17 cellular contexts compared by ENCODE assay signal in the genomic region with DNA sequence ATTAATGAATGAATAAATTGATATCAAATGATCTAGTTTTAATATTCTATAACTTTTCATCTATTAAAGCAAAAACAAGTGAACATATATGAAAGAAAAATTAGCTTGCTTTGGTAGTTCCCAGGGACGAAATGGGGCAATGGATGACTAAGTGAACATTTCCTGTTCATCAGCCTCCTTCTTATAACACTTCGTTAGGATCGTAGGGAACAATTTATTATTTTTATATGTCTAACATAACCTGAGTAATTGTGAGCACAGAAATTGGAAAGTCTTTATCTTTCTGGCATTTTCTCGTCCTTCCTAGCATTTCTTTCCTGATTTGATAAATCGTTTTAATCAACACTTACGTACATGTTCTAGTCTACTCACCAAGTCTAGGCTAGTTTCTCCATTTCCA. TPM values are rescaled to one million over a fixed set of nuclear protein-coding genes. Genes with fewer than 3 reads are reported as not detected.
DNase-seq lines count a peak whose midpoint lies in the region; ATAC-seq, FAIRE-seq and TF ChIP-seq lines count a peak whose summit lies in the region.
"Had no signal": no experiment of that assay in that cellular context is flagged by ENCODE, and none has a peak within 500 bp of the region (broad histone marks: within the 10 kb centered on the region; RNA-seq: fewer than 3 reads in every experiment).

No MANE protein-coding gene starts in this region.

- H3K4me1 ChIP-seq in ascending aorta = peaks cover 6 to 11% of the 10 kb centered on the region in 2 donors

- no peaks in the 10 kb centered on the region for H3K27me3 ChIP-seq in ascending aorta
- H3K27me3 ChIP-seq: BLaER1 treated with 17β-estradiol and CSF1 and Interleukin-3, amounts not matched to agents 10 nM and 100 nM had no signal

- FAIRE-seq in HTR-8/SVneo (lab: Jason Lieb, UNC) = no peak
- FAIRE-seq: GM12891, GM19239 had no signal

- H3K4me3 ChIP-seq in ascending aorta = no peak overlapping the region
- no peak overlapping the region for H3K4me3 ChIP-seq in epithelial cell of esophagus (ENCODE audit: low read length)
- H3K4me3 ChIP-seq in fibroblast of the aortic adventitia (ENCODE audit: low read depth, low read length) = no peak overlapping the region
- H3K4me3 ChIP-seq: BLaER1 treated with 17β-estradiol and CSF1 and Interleukin-3, amounts not matched to agents 10 nM and 100 nM; GM23338 had no signal

- peak; percentile 16 for DNase-seq in ELR (ENCODE audit: low read depth)
- no peak for DNase-seq in ascending aorta (ENCODE audit: low spot score in 2 of 2)
- DNase-seq in epithelial cell of esophagus (ENCODE audit: low read depth) = peak; percentile 68
- DNase-seq in fibroblast of the aortic adventitia (ENCODE audit: low read depth) = peak; percentile 72
- DNase-seq in HTR-8/SVneo (ENCODE audit: insufficient read length, low spot score) = no peak
- DNase-seq in NCI-H1048 (lab: John Stamatoyannopoulos, UW) = no peak
- DNase-seq: Calu3; CD8-positive, alpha-beta T cell; DMS79 treated with DMSO at 0.1 percent for 48 hours; HCEC 1CT had no signal

- no peaks in the 10 kb centered on the region for H3K9me3 ChIP-seq in ascending aorta

- ATAC-seq in GM19328 (IDR thresholded peaks at IDR 0.05; ENCODE audit: unreplicated experiment) = no peak
- ATAC-seq in GM21515 (IDR thresholded peaks at IDR 0.05; ENCODE audit: unreplicated experiment) = no peak
- ATAC-seq: CD8-positive, alpha-beta T cell; GM23338 had no signal

- no peaks in the 10 kb centered on the region for H3K36me3 ChIP-seq in ascending aorta
- H3K36me3 ChIP-seq: BLaER1 treated with 17β-estradiol and CSF1 and Interleukin-3, amounts not matched to agents 10 nM and 100 nM had no signal

- intact Hi-C loops in ascending aorta (cut with DNase I) = loop anchor here (5.0 kb wide), 1 partner anchor 50 kb away; no protein-coding TSS in a partner anchor

- TF ChIP-seq CTCF in ascending aorta (IDR thresholded peaks at IDR 0.05) (no peak), epithelial cell of esophagus (IDR thresholded peaks at IDR 0.05; ENCODE audit: insufficient read depth, low read depth, low read length, missing control alignments) (no peak), fibroblast of the aortic adventitia (IDR thresholded peaks at IDR 0.05; ENCODE audit: insufficient read depth, low read length) (no peak)

- peak overlapping the region; percentile 15 to 74 for H3K27ac ChIP-seq in ascending aorta
- H3K27ac ChIP-seq: BLaER1 treated with 17β-estradiol and CSF1 and Interleukin-3, amounts not matched to agents 10 nM and 100 nM had no signal

RNA-seq across cellular contexts. Expression of a gene that starts 59.1 kb away (rescaled TPM):
- 2.0 TPM for total RNA-seq in ascending aorta
- 41.1 and 92.6 TPM in 2 replicates for total RNA-seq in fibroblast of the aortic adventitia (ENCODE audit: low replicate concordance)
- total RNA-seq: B cell; CD8-positive, alpha-beta T cell had no signal

Comparison
In these comparisons a context has a peak if more than half of its experiments do, and no peak if none do; other contexts are left out.
1. DNase-seq: peak in ELR (single experiment), epithelial cell of esophagus (single experiment) and fibroblast of the aortic adventitia (single experiment); none in ascending aorta (0 of 2), HTR-8/SVneo (single experiment) and NCI-H1048 (single experiment).
2. RNA of a gene that starts 59.1 kb away (total RNA-seq): 41.1 to 92.6 TPM in fibroblast of the aortic adventitia; 2.0 TPM in ascending aorta (single experiment); every median in the first group is over 10 times any median in the second.